ENCODE assay signal across 25 cellular contexts in genomic region chr21:29423521-29423920, GRCh38.
"Had no signal": no experiment of that assay in that cellular context is flagged by ENCODE, and none has a peak within 500 bp of the region (broad histone marks: within the 10 kb centered on the region; RNA-seq: fewer than 3 reads in every experiment).

No MANE protein-coding gene starts in this region.

- ATAC-seq: activated T-cell treated with anti-CD3 and anti-CD28 coated beads, Interleukin-2, amount 50 U/mL, for 72 hours; mucosa of descending colon; natural killer cell treated with Interleukin-12 subunit alpha and Interleukin-12 subunit beta and Interleukin-15 and Interleukin-18, amount 100 ng/mL, for 72 hours; sciatic nerve had no signal

- H3K9me3 Mint-ChIP-seq: activated T-cell treated with anti-CD3 and anti-CD28 coated beads, Interleukin-2, amount 50 U/mL, for 72 hours; central memory CD8-positive, alpha-beta T cell had no signal

- H3K27ac Mint-ChIP-seq: activated naive CD8-positive, alpha-beta T cell; activated T-cell treated with anti-CD3 and anti-CD28 coated beads, Interleukin-2, amount 50 U/mL, for 72 hours; dendritic cell treated with granulocyte-macrophage colony-stimulating factor and Interleukin-4, amounts not matched to agents 40 ng/mL and 50 ng/mL, for 4 days; natural killer cell treated with Interleukin-12 subunit alpha and Interleukin-12 subunit beta and Interleukin-15 and Interleukin-18, amount 100 ng/mL, for 72 hours; progenitor cell of endocrine pancreas; stimulated activated naive CD8-positive, alpha-beta T cell treated with anti-CD3 and anti-CD28 coated beads, Interleukin-15, Interleukin-2, amounts not matched to agents 100 ng/mL and 50 ng/mL, for 24 hours had no signal

- H3K4me3 ChIP-seq: esophagus squamous epithelium, left ventricle myocardium inferior, lung, mucosa of descending colon, ovary, skin epidermis, upper lobe of left lung had no signal

- H3K4me1 Mint-ChIP-seq: central memory CD8-positive, alpha-beta T cell had no signal

- H3K36me3 Mint-ChIP-seq: natural killer cell treated with Interleukin-12 subunit alpha and Interleukin-12 subunit beta and Interleukin-15 and Interleukin-18, amount 100 ng/mL, for 72 hours had no signal

- FAIRE-seq: frontal cortex, islet of Langerhans had no signal

- H3K27me3 ChIP-seq: esophagus squamous epithelium, ovary, upper lobe of left lung had no signal

- H3K27ac ChIP-seq: esophagus squamous epithelium, left ventricle myocardium inferior, ovary, skin epidermis, upper lobe of left lung had no signal

- H3K4me3 Mint-ChIP-seq: activated naive CD8-positive, alpha-beta T cell; activated T-cell treated with anti-CD3 and anti-CD28 coated beads, Interleukin-2, amount 50 U/mL, for 72 hours; central memory CD8-positive, alpha-beta T cell; dendritic cell treated with granulocyte-macrophage colony-stimulating factor and Interleukin-4, amounts not matched to agents 40 ng/mL and 50 ng/mL, for 4 days; natural killer cell treated with Interleukin-12 subunit alpha and Interleukin-12 subunit beta and Interleukin-15 and Interleukin-18, amount 100 ng/mL, for 72 hours; stimulated activated naive CD8-positive, alpha-beta T cell treated with anti-CD3 and anti-CD28 coated beads, Interleukin-15, Interleukin-2, amounts not matched to agents 100 ng/mL and 50 ng/mL, for 24 hours had no signal

- H3K27me3 Mint-ChIP-seq: activated naive CD8-positive, alpha-beta T cell; central memory CD8-positive, alpha-beta T cell; dendritic cell treated with granulocyte-macrophage colony-stimulating factor and Interleukin-4, amounts not matched to agents 40 ng/mL and 50 ng/mL, for 4 days; natural killer cell treated with Interleukin-12 subunit alpha and Interleukin-12 subunit beta and Interleukin-15 and Interleukin-18, amount 100 ng/mL, for 72 hours; progenitor cell of endocrine pancreas; stimulated activated naive CD8-positive, alpha-beta T cell treated with anti-CD3 and anti-CD28 coated beads, Interleukin-15, Interleukin-2, amounts not matched to agents 100 ng/mL and 50 ng/mL, for 24 hours had no signal

- H3K9me3 ChIP-seq: esophagus squamous epithelium, left ventricle myocardium inferior, mucosa of descending colon, ovary, upper lobe of left lung had no signal

- H3K36me3 ChIP-seq: esophagus squamous epithelium, left ventricle myocardium inferior, ovary, upper lobe of left lung had no signal

- H3K4me1 ChIP-seq: esophagus squamous epithelium, left ventricle myocardium inferior, upper lobe of left lung had no signal

- DNase-seq: activated CD4-positive, alpha-beta T cell treated with anti-CD3 and anti-CD28 coated beads for 4 hours; activated CD4-positive, alpha-beta T cell treated with anti-CD3 and anti-CD28 coated beads, Interleukin-2, amount 50 U/mL, for 4 hours; activated naive CD4-positive, alpha-beta T cell; activated T-cell treated with anti-CD3 and anti-CD28 coated beads for 4 hours; activated T-cell treated with anti-CD3 and anti-CD28 coated beads, Interleukin-2, amount 50 U/mL, for 72 hours; anterior cingulate cortex; effector CD4-positive, alpha-beta T cell; esophagus squamous epithelium; left ventricle myocardium inferior; mucosa of descending colon; ovary; stimulated activated CD4-positive, alpha-beta T cell treated with anti-CD3 and anti-CD28 coated beads, Interleukin-12 subunit alpha, Interleukin-12 subunit beta, amount 100 ng/mL, for 4 hours; stimulated activated CD4-positive, alpha-beta T cell treated with anti-CD3 and anti-CD28 coated beads, Interleukin-4, amount 100 ng/mL, for 1 hour; upper lobe of left lung had no signal
